24 cellular contexts compared by ENCODE assay signal in genomic region chr12:31003861-31004640, GRCh38.
DNase-seq lines count a peak whose midpoint lies in the region; ATAC-seq, FAIRE-seq and TF ChIP-seq lines count a peak whose summit lies in the region.
"Had no signal": no experiment of that assay in that cellular context is flagged by ENCODE, and none has a peak within 500 bp of the region (broad histone marks: within the 10 kb centered on the region; RNA-seq: fewer than 3 reads in every experiment).

No MANE protein-coding gene starts in this region.

- no peak for FAIRE-seq in astrocyte (lab: Jason Lieb, UNC)
- FAIRE-seq: G401.6, GM12892 had no signal

- H3K14ac ChIP-seq in neuronal stem cell (ENCODE audit: low read length), result no peak overlapping the region

- H3K4me2 ChIP-seq in astrocyte (ENCODE audit: low read length), result no peak overlapping the region
- no peak overlapping the region for H3K4me2 ChIP-seq in neuronal stem cell (ENCODE audit: insufficient read depth, low read length, poor library complexity, severe bottlenecking)
- H3K4me2 ChIP-seq: BLaER1 treated with 17β-estradiol and CSF1 and Interleukin-3, amounts not matched to agents 10 nM and 100 nM had no signal

- no peaks in the 10 kb centered on the region for H3K36me3 ChIP-seq in astrocyte (ENCODE audit: insufficient read depth, low read length)
- no peaks in the 10 kb centered on the region for H3K36me3 ChIP-seq in neuronal stem cell (replicated peaks in 1 of 2; ENCODE audit: control insufficient read depth in 2 of 2, insufficient read depth in 2 of 2, low read length in 2 of 2)
- no peaks in the 10 kb centered on the region for H3K36me3 ChIP-seq in upper lobe of right lung
- H3K36me3 ChIP-seq: BLaER1 treated with 17β-estradiol and CSF1 and Interleukin-3, amounts not matched to agents 10 nM and 100 nM had no signal

- peak overlapping the region; percentile 54 for H2BK5ac ChIP-seq in neuronal stem cell (ENCODE audit: low read length)

- no CpG with 5 or more reads among the region's 7 CpGs for WGBS in neuronal stem cell (ENCODE audit: extremely low coverage in 2 of 2, insufficient read length in 2 of 2, insufficient replicate concordance in 1 of 2), 2 donors

- peak overlapping the region; percentile 42 for H2AK5ac ChIP-seq in neuronal stem cell (ENCODE audit: low read depth, low read length)

- H3K79me2 ChIP-seq in astrocyte (ENCODE audit: insufficient read depth, low read length), result no peaks in the 10 kb centered on the region

- no peak overlapping the region for H2BK12ac ChIP-seq in neuronal stem cell (ENCODE audit: low read length)

- H2BK120ac ChIP-seq in neuronal stem cell (ENCODE audit: low read depth, low read length), result no peak overlapping the region

- no peaks in the 10 kb centered on the region for H3K4me1 ChIP-seq in astrocyte (ENCODE audit: insufficient read depth, low read length)
- H3K4me1 ChIP-seq in neuronal stem cell (ENCODE audit: control insufficient read depth in 2 of 2, insufficient read depth in 1 of 2, low read depth in 1 of 2, low read length in 2 of 2), result peaks cover 0 to 3% of the 10 kb centered on the region in 2 donors
- H3K4me1 ChIP-seq in upper lobe of right lung, result no peaks in the 10 kb centered on the region

- no peaks in the 10 kb centered on the region for H3K27me3 ChIP-seq in astrocyte (ENCODE audit: insufficient read depth, low read length)
- H3K27me3 ChIP-seq in neuronal stem cell (ENCODE audit: control insufficient read depth in 3 of 3, insufficient read depth in 3 of 3, low read depth in 1 of 3, low read length in 3 of 3), result peaks cover 0 to 2% (median 0%) of the 10 kb centered on the region in 3 experiments
- H3K27me3 ChIP-seq in upper lobe of right lung, result no peaks in the 10 kb centered on the region
- H3K27me3 ChIP-seq: BLaER1 treated with 17β-estradiol and CSF1 and Interleukin-3, amounts not matched to agents 10 nM and 100 nM had no signal

- no peaks in the 10 kb centered on the region for H3K9me3 ChIP-seq in astrocyte (ENCODE audit: insufficient read depth, low read depth, low read length)
- no peaks in the 10 kb centered on the region for H3K9me3 ChIP-seq in neuronal stem cell (replicated peaks in 1 of 2; ENCODE audit: control insufficient read depth in 2 of 2, insufficient read depth in 1 of 2, low read depth in 1 of 2, low read length in 2 of 2)
- no peaks in the 10 kb centered on the region for H3K9me3 ChIP-seq in upper lobe of right lung
- H3K9me3 ChIP-seq: BLaER1 treated with 17β-estradiol and CSF1 and Interleukin-3, amounts not matched to agents 10 nM and 100 nM had no signal

- no peak overlapping the region for H2BK15ac ChIP-seq in neuronal stem cell (ENCODE audit: low read length)

- peak; percentile 10 for DNase-seq in activated effector memory CD4-positive, alpha-beta T cell treated with anti-CD3 and anti-CD28 coated beads, Interleukin-2, amount 50 U/mL, for 16 hours
- DNase-seq in activated effector memory CD4-positive, alpha-beta T cell treated with Interleukin-2 at 50 U/mL for 16 hours, result no peak
- DNase-seq in astrocyte (ENCODE audit: low read depth) (no peak), neuronal stem cell (ENCODE audit: low spot score) (no peak), upper lobe of right lung (peak; percentile 34), NCI-H128 (lab: John Stamatoyannopoulos, UW; ENCODE audit: unreplicated experiment) (no peak), NCI-H446 (lab: John Stamatoyannopoulos, UW) (no peak), caudate nucleus (lab: John Stamatoyannopoulos, UW) (no peak)
- DNase-seq: 8988T; CD8-positive, alpha-beta T cell; DMS153; GOT3; KG1; NCI-H1105 treated with DMSO at 0.1 percent for 48 hours; NCI-H1694; NCI-H2081; NCI-H345; NCI-H524 treated with DMSO at 0.1 percent for 48 hours; NCI-H82; SHP77 had no signal

- H3K36me3 Mint-ChIP-seq in astrocyte (ENCODE audit: low read depth, unreplicated experiment), result no peaks in the 10 kb centered on the region
- H3K36me3 Mint-ChIP-seq: CD8-positive, alpha-beta T cell had no signal

- H3K4me3 Mint-ChIP-seq in astrocyte (ENCODE audit: unreplicated experiment), result no peak overlapping the region
- H3K4me3 Mint-ChIP-seq: CD8-positive, alpha-beta T cell had no signal

- H3K27ac ChIP-seq in astrocyte (ENCODE audit: low read depth, low read length) (no peak overlapping the region), neuronal stem cell (replicated peaks; ENCODE audit: low read length) (no peak overlapping the region), upper lobe of right lung (no peak overlapping the region), caudate nucleus (ENCODE audit: low read depth, low read length) (no peak overlapping the region)
- H3K27ac ChIP-seq: BLaER1 treated with 17β-estradiol and CSF1 and Interleukin-3, amounts not matched to agents 10 nM and 100 nM had no signal

- H3K27me3 Mint-ChIP-seq in astrocyte (ENCODE audit: low read depth, unreplicated experiment), result peaks cover 31% of the 10 kb centered on the region

- no peak overlapping the region for H3K4me3 ChIP-seq in astrocyte (ENCODE audit: insufficient read depth, low read depth, low read length)
- no peak overlapping the region for H3K4me3 ChIP-seq in neuronal stem cell (ENCODE audit: low read length in 2 of 2)
- H3K4me3 ChIP-seq in upper lobe of right lung, result no peak overlapping the region
- H3K4me3 ChIP-seq: BLaER1 treated with 17β-estradiol and CSF1 and Interleukin-3, amounts not matched to agents 10 nM and 100 nM had no signal

- H3K4me1 Mint-ChIP-seq in astrocyte (ENCODE audit: low read depth, unreplicated experiment), result peaks cover 15% of the 10 kb centered on the region

- peak overlapping the region; percentile 58 for H3K27ac Mint-ChIP-seq in astrocyte (ENCODE audit: unreplicated experiment)
- H3K27ac Mint-ChIP-seq: CD8-positive, alpha-beta T cell had no signal

- peak overlapping the region; percentile 18 for H3K18ac ChIP-seq in neuronal stem cell (ENCODE audit: low read length)

- no peaks in the 10 kb centered on the region for H4K20me1 ChIP-seq in astrocyte (ENCODE audit: insufficient read depth, low read length)
- H4K20me1 ChIP-seq: BLaER1 treated with 17β-estradiol and CSF1 and Interleukin-3, amounts not matched to agents 10 nM and 100 nM had no signal

- H3K9me3 Mint-ChIP-seq in astrocyte (ENCODE audit: unreplicated experiment), result no peaks in the 10 kb centered on the region
- H3K9me3 Mint-ChIP-seq: CD8-positive, alpha-beta T cell had no signal

- H4K91ac ChIP-seq in neuronal stem cell (ENCODE audit: low read depth, low read length, poor library complexity), result no peak overlapping the region

- intact Hi-C loops in upper lobe of right lung (cut with DNase I), result no loop called here

- H2AFZ ChIP-seq in astrocyte (ENCODE audit: low read depth, low read length) (no peak overlapping the region), neuronal stem cell (ENCODE audit: low read length) (no peak overlapping the region)

- no peak overlapping the region for H3K23ac ChIP-seq in neuronal stem cell (ENCODE audit: low read depth, low read length, poor library complexity)

- H3K4ac ChIP-seq in neuronal stem cell (ENCODE audit: low read length), result no peak overlapping the region

- no peak overlapping the region for H4K8ac ChIP-seq in neuronal stem cell (ENCODE audit: low read depth, low read length)

- H3K9ac ChIP-seq in astrocyte (ENCODE audit: low read length) (no peak overlapping the region), neuronal stem cell (ENCODE audit: low read depth, low read length, poor library complexity) (no peak overlapping the region)
- H3K9ac ChIP-seq: BLaER1 treated with 17β-estradiol and CSF1 and Interleukin-3, amounts not matched to agents 10 nM and 100 nM had no signal

- TF ChIP-seq CTCF in astrocyte (IDR thresholded peaks at IDR 0.05; ENCODE audit: insufficient read depth, low read depth, low read length) (no peak), upper lobe of right lung (IDR thresholded peaks at IDR 0.05) (no peak)

- ATAC-seq in upper lobe of right lung, result no peak
- ATAC-seq: CD8-positive, alpha-beta T cell; HCT116 had no signal

- no peaks in the 10 kb centered on the region for H3K79me1 ChIP-seq in neuronal stem cell (ENCODE audit: low read depth, low read length)

Comparison
In these comparisons a context has a peak if more than half of its experiments do, and no peak if none do; other contexts are left out.
1. DNase-seq: peak in activated effector memory CD4-positive, alpha-beta T cell treated with anti-CD3 and anti-CD28 coated beads, Interleukin-2, amount 50 U/mL, for 16 hours (single experiment) and upper lobe of right lung (single experiment); none in activated effector memory CD4-positive, alpha-beta T cell treated with Interleukin-2 at 50 U/mL for 16 hours (single experiment), astrocyte (single experiment), neuronal stem cell (single experiment), NCI-H128 (single experiment), NCI-H446 (0 of 2) and caudate nucleus (0 of 61).